ENCODE assay signal across 1 cellular context in the genomic region with DNA sequence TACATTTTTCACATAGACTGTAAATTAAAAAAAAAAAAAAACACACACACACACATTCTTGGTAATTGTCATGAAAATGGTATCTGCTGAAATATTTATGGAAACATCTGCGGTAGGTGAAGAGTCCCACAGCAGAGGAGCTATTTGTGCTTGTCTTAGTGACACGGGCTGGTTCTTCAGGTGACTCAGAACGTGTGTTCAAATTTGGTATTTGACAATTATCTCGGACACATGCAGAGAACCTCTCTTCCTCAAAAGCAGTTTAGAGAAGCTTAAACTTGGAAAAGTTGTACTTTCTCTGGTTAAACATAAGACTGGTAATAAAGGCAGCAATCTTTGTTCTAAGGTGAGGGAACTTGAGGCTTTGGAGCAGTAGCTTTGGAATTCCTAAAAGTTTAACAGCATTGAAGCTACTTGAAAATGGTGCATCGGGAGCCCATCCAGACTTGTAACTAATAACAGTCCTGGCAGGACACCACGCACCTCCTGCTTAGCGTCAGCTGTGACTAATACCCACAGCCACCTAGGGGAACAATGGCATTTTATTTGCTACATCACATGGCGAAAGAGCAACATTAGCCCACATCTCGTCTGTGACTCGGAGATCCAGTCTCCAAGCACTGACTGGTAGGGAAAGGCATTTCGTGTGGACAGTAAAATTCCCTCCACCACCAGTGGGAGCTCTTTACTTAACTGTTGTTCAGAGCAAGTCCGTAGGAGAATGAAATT.
TF ChIP-seq lines count a peak whose summit lies in the region.

No MANE protein-coding gene starts in this region.

TF ChIP-seq in GM12878, 131 proteins besides CTCF, POLR2A, EP300 and RAD21 (continued from another document):
- TF ChIP-seq, protein P1, sequence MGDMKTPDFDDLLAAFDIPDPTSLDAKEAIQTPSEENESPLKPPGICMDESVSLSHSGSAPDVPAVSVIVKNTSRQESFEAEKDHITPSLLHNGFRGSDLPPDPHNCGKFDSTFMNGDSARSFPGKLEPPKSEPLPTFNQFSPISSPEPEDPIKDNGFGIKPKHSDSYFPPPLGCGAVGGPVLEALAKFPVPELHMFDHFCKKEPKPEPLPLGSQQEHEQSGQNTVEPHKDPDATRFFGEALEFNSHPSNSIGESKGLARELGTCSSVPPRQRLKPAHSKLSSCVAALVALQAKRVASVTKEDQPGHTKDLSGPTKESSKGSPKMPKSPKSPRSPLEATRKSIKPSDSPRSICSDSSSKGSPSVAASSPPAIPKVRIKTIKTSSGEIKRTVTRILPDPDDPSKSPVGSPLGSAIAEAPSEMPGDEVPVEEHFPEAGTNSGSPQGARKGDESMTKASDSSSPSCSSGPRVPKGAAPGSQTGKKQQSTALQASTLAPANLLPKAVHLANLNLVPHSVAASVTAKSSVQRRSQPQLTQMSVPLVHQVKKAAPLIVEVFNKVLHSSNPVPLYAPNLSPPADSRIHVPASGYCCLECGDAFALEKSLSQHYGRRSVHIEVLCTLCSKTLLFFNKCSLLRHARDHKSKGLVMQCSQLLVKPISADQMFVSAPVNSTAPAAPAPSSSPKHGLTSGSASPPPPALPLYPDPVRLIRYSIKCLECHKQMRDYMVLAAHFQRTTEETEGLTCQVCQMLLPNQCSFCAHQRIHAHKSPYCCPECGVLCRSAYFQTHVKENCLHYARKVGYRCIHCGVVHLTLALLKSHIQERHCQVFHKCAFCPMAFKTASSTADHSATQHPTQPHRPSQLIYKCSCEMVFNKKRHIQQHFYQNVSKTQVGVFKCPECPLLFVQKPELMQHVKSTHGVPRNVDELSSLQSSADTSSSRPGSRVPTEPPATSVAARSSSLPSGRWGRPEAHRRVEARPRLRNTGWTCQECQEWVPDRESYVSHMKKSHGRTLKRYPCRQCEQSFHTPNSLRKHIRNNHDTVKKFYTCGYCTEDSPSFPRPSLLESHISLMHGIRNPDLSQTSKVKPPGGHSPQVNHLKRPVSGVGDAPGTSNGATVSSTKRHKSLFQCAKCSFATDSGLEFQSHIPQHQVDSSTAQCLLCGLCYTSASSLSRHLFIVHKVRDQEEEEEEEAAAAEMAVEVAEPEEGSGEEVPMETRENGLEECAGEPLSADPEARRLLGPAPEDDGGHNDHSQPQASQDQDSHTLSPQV (IDR thresholded peaks at IDR 0.05), result no peak
- peak; percentile 33; the same call in 1 of the 2 replicates for TF ChIP-seq SMC3 (IDR thresholded peaks at IDR 0.05; ENCODE audit: borderline replicate concordance, low read length)
